8 cellular contexts compared by ENCODE assay signal in genomic region chr22:41448189-41448808, GRCh38.
DNase-seq lines count a peak whose midpoint lies in the region; ATAC-seq, FAIRE-seq and TF ChIP-seq lines count a peak whose summit lies in the region.

No MANE protein-coding gene starts in this region.

- DNase-seq in ACHN (peak; percentile 98), NCI-H446 (lab: John Stamatoyannopoulos, UW) (peak; percentile 97 to 98), cerebellar cortex (ENCODE audit: low spot score) (peak; percentile 100)
- DNase-seq in stimulated activated CD4-positive, alpha-beta T cell treated with anti-CD3 and anti-CD28 coated beads, Interleukin-12 subunit alpha, Interleukin-12 subunit beta, amount 100 ng/mL, for 24 hours (ENCODE audit: low read depth in 2 of 2), result peak; percentile 84 to 85

- in situ Hi-C loops in ACHN (cut with HindIII; ENCODE audit: low pct_ligation_motif_present, low pct_unique_long_range_greater_than_20kb, low sequenced_read_pairs) (no loop called here), GM18951 (cut with MboI; ENCODE audit: low sequenced_read_pairs, unreplicated experiment) (no loop called here)

- FAIRE-seq in islet of Langerhans (lab: Jason Lieb, UNC), result peak; percentile 96

- ATAC-seq in HG03342 (IDR thresholded peaks at IDR 0.05; ENCODE audit: unreplicated experiment), result peak; percentile 52
- peak; percentile 79 to 80 for ATAC-seq in activated CD4-positive, CD25-positive, alpha-beta regulatory T cell treated with anti-CD3 and anti-CD28 coated beads, Interleukin-2, amount 50 U/mL, for 24 hours

- peak; percentile 58 for TF ChIP-seq POLR2A in GM18951 (IDR thresholded peaks at IDR 0.05; ENCODE audit: extremely low read depth, insufficient read depth, insufficient read length)

Comparison
In these comparisons a context has a peak if more than half of its experiments do, and no peak if none do; other contexts are left out.
1. Peak in every context shown above with its lines: DNase-seq and ATAC-seq.